ENCODE assay signal across 27 cellular contexts in the genomic region with DNA sequence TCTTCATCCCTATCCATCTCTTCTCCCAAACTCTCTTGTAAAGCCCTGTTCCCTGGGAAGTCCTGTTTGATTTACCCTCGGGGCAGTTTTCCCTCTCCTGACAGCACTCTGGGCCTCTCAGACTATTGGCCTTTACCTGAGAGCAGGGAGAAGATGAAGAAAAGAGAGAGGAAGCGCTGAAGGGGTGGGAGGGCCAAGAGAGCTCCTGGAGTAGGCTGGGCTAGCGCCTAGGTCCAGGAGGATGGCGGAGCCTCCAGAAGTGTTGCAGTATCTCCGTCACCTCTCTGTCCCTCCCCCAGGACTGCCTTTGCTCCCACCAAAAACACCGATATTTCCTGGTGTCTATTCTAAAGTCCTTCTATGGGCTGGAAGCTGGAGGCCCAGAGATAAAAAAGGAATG. TPM values are rescaled to one million over a fixed set of nuclear protein-coding genes. Genes with fewer than 3 reads are reported as not detected.
A peak's percentile ranks its signal among the peaks of the same experiment; 100 is the strongest.
DNase-seq lines count a peak whose midpoint lies in the region; ATAC-seq, FAIRE-seq and TF ChIP-seq lines count a peak whose summit lies in the region.
"Had no signal": no experiment of that assay in that cellular context is flagged by ENCODE, and none has a peak within 500 bp of the region (broad histone marks: within the 10 kb centered on the region; RNA-seq: fewer than 3 reads in every experiment).

No MANE protein-coding gene starts in this region.

- H3K4me1 Mint-ChIP-seq in GM23338 (peaks cover 20% of the 10 kb centered on the region), astrocyte (ENCODE audit: low read depth, unreplicated experiment) (peaks cover 1% of the 10 kb centered on the region)

- TF ChIP-seq EP300 in sigmoid colon (IDR thresholded peaks at IDR 0.05) = no peak

- H3K4me2 ChIP-seq in GM23338 (no peak overlapping the region), astrocyte (ENCODE audit: low read length) (no peak overlapping the region)
- H3K4me2 ChIP-seq: KMS-11 had no signal

- peaks cover 14% of the 10 kb centered on the region for H3K4me1 ChIP-seq in GM23338 (ENCODE audit: insufficient read depth)
- H3K4me1 ChIP-seq in HEK293 (ENCODE audit: control insufficient read depth, insufficient read depth, low read length) = no peaks in the 10 kb centered on the region; the same call in 1 of the 2 replicates
- H3K4me1 ChIP-seq in astrocyte (ENCODE audit: insufficient read depth, low read length) = peaks cover 7% of the 10 kb centered on the region
- H3K4me1 ChIP-seq in sigmoid colon = peaks cover 0 to 4% (median 2%) of the 10 kb centered on the region in 4 donors
- H3K4me1 ChIP-seq: Caco-2 had no signal

- no peak for DNase-seq in GM23338 (ENCODE audit: low spot score)
- DNase-seq in astrocyte (ENCODE audit: low read depth) = no peak
- DNase-seq in sigmoid colon = peak; percentile 34
- no peak for DNase-seq in activated naive CD4-positive, alpha-beta T cell (lab: John Stamatoyannopoulos, UW)
- DNase-seq in NCI-H526 treated with DMSO at 0.1 percent for 48 hours (lab: John Stamatoyannopoulos, UW) = no peak
- DNase-seq: Caco-2; CD8-positive, alpha-beta T cell; GF-D8; MM.1S; NCI-H1417; NCI-H187; NCI-H446; NCI-H524 treated with DMSO at 0.1 percent for 48 hours; SHP77; T-helper 1 cell had no signal

- WGBS in sigmoid colon, 2 donors = 82 to 86% methylated on average over 6 of the region's 6 CpGs

- H3K9me2 ChIP-seq in GM23338 (ENCODE audit: insufficient read depth) = no peaks in the 10 kb centered on the region

- H3K4me3 Mint-ChIP-seq in GM23338 (no peak overlapping the region), astrocyte (ENCODE audit: unreplicated experiment) (peak overlapping the region; percentile 54)
- H3K4me3 Mint-ChIP-seq: B cell; CD8-positive, alpha-beta T cell had no signal

- no peak overlapping the region for H3K27ac ChIP-seq in GM23338 (ENCODE audit: low read depth)
- no peak overlapping the region for H3K27ac ChIP-seq in HEK293 (ENCODE audit: extremely low read depth, low read depth, low read length)
- H3K27ac ChIP-seq in astrocyte (ENCODE audit: low read depth, low read length) = no peak overlapping the region
- no peak overlapping the region for H3K27ac ChIP-seq in sigmoid colon
- H3K27ac ChIP-seq: C4-2B, KMS-11, RWPE1 had no signal

- peak; percentile 41 for ATAC-seq in GM23338
- ATAC-seq in HG03159 (IDR thresholded peaks at IDR 0.05; ENCODE audit: unreplicated experiment) = no peak
- ATAC-seq: CD8-positive, alpha-beta T cell; Panc1 had no signal

- peaks cover 17% of the 10 kb centered on the region for H3K27me3 Mint-ChIP-seq in GM23338 (ENCODE audit: insufficient read depth, low read depth, poor library complexity)
- H3K27me3 Mint-ChIP-seq in astrocyte (ENCODE audit: low read depth, unreplicated experiment) = peaks cover 32% of the 10 kb centered on the region

- TF ChIP-seq POLR2A in sigmoid colon (IDR thresholded peaks at IDR 0.05) = no peak

- H4K20me1 ChIP-seq in GM23338 (replicated peaks; ENCODE audit: insufficient read depth) (no peaks in the 10 kb centered on the region), astrocyte (ENCODE audit: insufficient read depth, low read length) (no peaks in the 10 kb centered on the region)

- H3K36me3 ChIP-seq in GM23338 (ENCODE audit: insufficient read depth) = no peaks in the 10 kb centered on the region
- H3K36me3 ChIP-seq in HEK293 (ENCODE audit: control insufficient read depth in 2 of 2, insufficient read depth in 1 of 2, low read length in 2 of 2) = no peaks in the 10 kb centered on the region
- no peaks in the 10 kb centered on the region for H3K36me3 ChIP-seq in astrocyte (ENCODE audit: insufficient read depth, low read length)
- H3K36me3 ChIP-seq in sigmoid colon = no peaks in the 10 kb centered on the region

- no peak for FAIRE-seq in astrocyte (lab: Jason Lieb, UNC)
- FAIRE-seq: GM12891, H54, HTR-8/SVneo had no signal

- H3K9me3 Mint-ChIP-seq in GM23338 = no peaks in the 10 kb centered on the region
- peaks cover 2% of the 10 kb centered on the region for H3K9me3 Mint-ChIP-seq in astrocyte (ENCODE audit: unreplicated experiment)
- H3K9me3 Mint-ChIP-seq: CD8-positive, alpha-beta T cell had no signal

- H3K27me3 ChIP-seq in GM23338 (ENCODE audit: insufficient read depth) (peaks cover 21% of the 10 kb centered on the region), astrocyte (ENCODE audit: insufficient read depth, low read length) (no peaks in the 10 kb centered on the region), sigmoid colon (no peaks in the 10 kb centered on the region)

- intact Hi-C loops in sigmoid colon (cut with DNase I) = no loop called here

- CTCF ChIA-PET in HEK293 (lab: Yijun Ruan, JAX) = no interaction called here

- no peak overlapping the region for H3K9ac ChIP-seq in astrocyte (ENCODE audit: low read length)
- H3K9ac ChIP-seq: KMS-11 had no signal

- TF ChIP-seq CTCF in GM23338 (conservative IDR thresholded peaks at IDR 0.05; ENCODE audit: low read depth in 2 of 2) (no peak), HEK293 (tag by site-specific recombination; IDR thresholded peaks at IDR 0.05) (no peak), astrocyte (IDR thresholded peaks at IDR 0.05; ENCODE audit: insufficient read depth, low read depth, low read length) (no peak), sigmoid colon (IDR thresholded peaks at IDR 0.05) (no peak)

- H3K4me3 ChIP-seq in GM23338 = no peak overlapping the region
- no peak overlapping the region for H3K4me3 ChIP-seq in HEK293 (ENCODE audit: low read depth, low read length)
- no peak overlapping the region for H3K4me3 ChIP-seq in astrocyte (ENCODE audit: insufficient read depth, low read depth, low read length)
- no peak overlapping the region for H3K4me3 ChIP-seq in sigmoid colon

- peak overlapping the region; percentile 49; the same call in 1 of the 2 replicates for H2AFZ ChIP-seq in GM23338
- no peak overlapping the region for H2AFZ ChIP-seq in astrocyte (ENCODE audit: low read depth, low read length)

- H3K36me3 Mint-ChIP-seq in GM23338 (ENCODE audit: low read depth) (no peaks in the 10 kb centered on the region), astrocyte (ENCODE audit: low read depth, unreplicated experiment) (no peaks in the 10 kb centered on the region)
- H3K36me3 Mint-ChIP-seq: CD8-positive, alpha-beta T cell had no signal

- H3K79me2 ChIP-seq in GM23338 (replicated peaks; ENCODE audit: insufficient read depth) (no peaks in the 10 kb centered on the region), astrocyte (ENCODE audit: insufficient read depth, low read length) (no peaks in the 10 kb centered on the region)

- H3F3A ChIP-seq in GM23338 (replicated peaks; ENCODE audit: low read depth) = 0 out of 2 replicates have a peak, but pooled peaks cover 8% of the 10 kb centered on the region

- POLR2A ChIA-PET in HEK293 (lab: Yijun Ruan, JAX) = interaction anchor here (0.6 to 0.9 kb wide), 2 partner anchors 13 to 89 kb away, joined by 3 to 4 read pairs; a partner anchor contains a TSS

- H3K9me3 ChIP-seq in HEK293 (ENCODE audit: control insufficient read depth, insufficient read depth, low read depth, low read length) (no peaks in the 10 kb centered on the region), astrocyte (ENCODE audit: insufficient read depth, low read depth, low read length) (no peaks in the 10 kb centered on the region), sigmoid colon (no peaks in the 10 kb centered on the region)
- H3K9me3 ChIP-seq: Caco-2 had no signal

- H3K27ac Mint-ChIP-seq in GM23338 (no peak overlapping the region), astrocyte (ENCODE audit: unreplicated experiment) (no peak overlapping the region)
- H3K27ac Mint-ChIP-seq: B cell; CD8-positive, alpha-beta T cell had no signal

TF ChIP-seq in HEK293, 187 proteins besides CTCF, POLR2A, EP300 and RAD21:
- TF ChIP-seq, protein P1, sequence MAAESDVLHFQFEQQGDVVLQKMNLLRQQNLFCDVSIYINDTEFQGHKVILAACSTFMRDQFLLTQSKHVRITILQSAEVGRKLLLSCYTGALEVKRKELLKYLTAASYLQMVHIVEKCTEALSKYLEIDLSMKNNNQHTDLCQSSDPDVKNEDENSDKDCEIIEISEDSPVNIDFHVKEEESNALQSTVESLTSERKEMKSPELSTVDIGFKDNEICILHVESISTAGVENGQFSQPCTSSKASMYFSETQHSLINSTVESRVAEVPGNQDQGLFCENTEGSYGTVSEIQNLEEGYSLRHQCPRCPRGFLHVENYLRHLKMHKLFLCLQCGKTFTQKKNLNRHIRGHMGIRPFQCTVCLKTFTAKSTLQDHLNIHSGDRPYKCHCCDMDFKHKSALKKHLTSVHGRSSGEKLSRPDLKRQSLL (tag by site-specific recombination; IDR thresholded peaks at IDR 0.05) = peak; percentile 85
- TF ChIP-seq KLF8 (tag by site-specific recombination; IDR thresholded peaks at IDR 0.05) = no peak

RNA-seq across cellular contexts. Expression of a gene that starts 5.7 kb away (rescaled TPM):
- 14.1 and 16.6 TPM in 2 replicates for total RNA-seq in GM23338 (2014; rRNA removed; shearing (Covaris generic))
- polyA plus RNA-seq in GM23338 (2016; fragmentation: Nextera tagmentation; extraction: Ambion mirVana) = 14.7 and 17.6 TPM in 2 replicates
- total RNA-seq in astrocyte = 20.8 and 26.3 TPM in 2 replicates
- total RNA-seq in sigmoid colon = 100 to 1,000 TPM; 127 to 444 (median 384) TPM
- polyA plus RNA-seq in sigmoid colon = 100 to 1,000 TPM in 1 of 3 donors, 10 to 100 TPM in 1, 1 to 10 TPM in 1; 3.0 to 133 (median 35.9) TPM
- total RNA-seq: B cell had no signal

RNA-seq across cellular contexts. Expression of a gene that starts 11.5 kb away (rescaled TPM):
- not detected in 2 replicates for total RNA-seq in GM23338 (2014; rRNA removed; shearing (Covaris generic))
- polyA plus RNA-seq in GM23338 (2016; fragmentation: Nextera tagmentation; extraction: Ambion mirVana) = not detected in 2 replicates
- not detected in 2 replicates for total RNA-seq in astrocyte
- total RNA-seq in sigmoid colon = under 1 TPM in 2 of 4 donors, not detected in 2; 0.41 to 0.55 TPM
- under 1 TPM in 1 of 3 donors, not detected in 2; 0.09 TPM for polyA plus RNA-seq in sigmoid colon
- total RNA-seq: A673, B cell, SK-MEL-5 had no signal

RNA-seq across cellular contexts. Expression of a gene that starts 12.6 kb away (rescaled TPM):
- 4.7 and 5.4 TPM in 2 replicates for total RNA-seq in GM23338 (2014; rRNA removed; shearing (Covaris generic))
- polyA plus RNA-seq in GM23338 (2016; fragmentation: Nextera tagmentation; extraction: Ambion mirVana) (3.4 and 4.3 TPM in 2 replicates), sigmoid colon (10 to 100 TPM; 20.1 to 33.4 (median 27.0) TPM)
- total RNA-seq in astrocyte (21.8 and 22.8 TPM in 2 replicates), sigmoid colon (10 to 100 TPM; 31.9 to 41.4 (median 35.7) TPM)

RNA-seq across cellular contexts. Expression of a gene that starts 41.9 kb away (rescaled TPM):
- total RNA-seq in GM23338 (2014; rRNA removed; shearing (Covaris generic)) = 5.7 and 6.9 TPM in 2 replicates
- polyA plus RNA-seq in GM23338 (2016; fragmentation: Nextera tagmentation; extraction: Ambion mirVana) (1.5 and 1.8 TPM in 2 replicates), sigmoid colon (10 to 100 TPM; 12.5 to 60.1 (median 47.4) TPM)
- total RNA-seq in astrocyte (15.4 and 21.1 TPM in 2 replicates), sigmoid colon (100 to 1,000 TPM; 109 to 117 (median 113) TPM)
